ENCODE assay signal across 12 cellular contexts in genomic region chr1:15883326-15883725, GRCh38. TPM values are rescaled to one million over a fixed set of nuclear protein-coding genes. Genes with fewer than 3 reads are reported as not detected.
DNase-seq lines count a peak whose midpoint lies in the region; ATAC-seq, FAIRE-seq and TF ChIP-seq lines count a peak whose summit lies in the region.
"Had no signal": no experiment of that assay in that cellular context is flagged by ENCODE, and none has a peak within 500 bp of the region (broad histone marks: within the 10 kb centered on the region; RNA-seq: fewer than 3 reads in every experiment).

No MANE protein-coding gene starts in this region.

- intact Hi-C loops in CD14-positive monocyte (cut with micrococcal nuclease), result loop anchor here in 1 of 2 donors (5.0 kb wide), 1 partner anchor 36 kb away; the partner anchor contains the start of gene SPEN
- intact Hi-C loops in activated T-helper 2 cell treated with anti-CD3 and anti-CD28 coated beads, Interferon-gamma antibody, Interleukin-2, Interleukin-4, amounts not matched to agents 10 μg/mL and 5 μg/mL and 100 μg/mL, durations not matched to agents 14 hours and 24 hours and 36 hours (cut with micrococcal nuclease), result no loop called here

- peak overlapping the region in 1 of 2 donors; percentile 42 for H3K4me3 Mint-ChIP-seq in CD14-positive monocyte
- H3K4me3 Mint-ChIP-seq in activated T-helper 2 cell treated with anti-CD3 and anti-CD28 coated beads, Interferon-gamma antibody, Interleukin-2, Interleukin-4, amounts not matched to agents 10 μg/mL and 5 μg/mL and 100 μg/mL, durations not matched to agents 14 hours and 24 hours and 36 hours (ENCODE audit: low read depth), result no peak overlapping the region
- peak overlapping the region in 2 of 10 donors; percentile 18 to 43 for H3K4me3 Mint-ChIP-seq in naive thymus-derived CD8-positive, alpha-beta T cell

- no peak for ATAC-seq in naive thymus-derived CD8-positive, alpha-beta T cell

- FAIRE-seq in GM19239 (lab: Jason Lieb, UNC), result peak; percentile 67
- FAIRE-seq: bronchial epithelial cell had no signal

- H3K27me3 Mint-ChIP-seq in CD14-positive monocyte (ENCODE audit: low read depth in 3 of 3), result peaks cover 0 to 3% (median 0%) of the 10 kb centered on the region in 3 donors
- no peaks in the 10 kb centered on the region for H3K27me3 Mint-ChIP-seq in activated T-helper 2 cell treated with anti-CD3 and anti-CD28 coated beads, Interferon-gamma antibody, Interleukin-2, Interleukin-4, amounts not matched to agents 10 μg/mL and 5 μg/mL and 100 μg/mL, durations not matched to agents 14 hours and 24 hours and 36 hours (ENCODE audit: low read depth)
- H3K27me3 Mint-ChIP-seq in naive thymus-derived CD8-positive, alpha-beta T cell, result no peaks in the 10 kb centered on the region

- H3K36me3 Mint-ChIP-seq in CD14-positive monocyte, result peaks cover 16 to 23% of the 10 kb centered on the region in 2 donors
- peaks cover 38% of the 10 kb centered on the region for H3K36me3 Mint-ChIP-seq in activated T-helper 2 cell treated with anti-CD3 and anti-CD28 coated beads, Interferon-gamma antibody, Interleukin-2, Interleukin-4, amounts not matched to agents 10 μg/mL and 5 μg/mL and 100 μg/mL, durations not matched to agents 14 hours and 24 hours and 36 hours (ENCODE audit: low read depth)
- H3K36me3 Mint-ChIP-seq in naive thymus-derived CD8-positive, alpha-beta T cell, result peaks cover 0 to 25% (median 1%) of the 10 kb centered on the region in 3 donors

- no peak for DNase-seq in CD14-positive monocyte (ENCODE audit: low spot score)
- no peak for DNase-seq in GM19239 (ENCODE audit: insufficient read length, low spot score)
- no peak for DNase-seq in activated T-helper 2 cell treated with anti-CD3 and anti-CD28 coated beads, Interferon-gamma antibody, Interleukin-2, Interleukin-4, amounts not matched to agents 10 μg/mL and 5 μg/mL and 100 μg/mL, durations not matched to agents 14 hours and 24 hours and 36 hours (ENCODE audit: low spot score)
- no peak for DNase-seq in naive thymus-derived CD8-positive, alpha-beta T cell
- no peak for DNase-seq in SHP77 (lab: John Stamatoyannopoulos, UW)
- DNase-seq in NCI-H1694 treated with DMSO at 0.1 percent for 48 hours (lab: John Stamatoyannopoulos, UW), result no peak
- no peak for DNase-seq in NCI-H128 (lab: John Stamatoyannopoulos, UW; ENCODE audit: unreplicated experiment)
- DNase-seq: activated CD8-positive, alpha-beta memory T cell treated with anti-CD3 and anti-CD28 coated beads, Interleukin-2, amount 50 U/mL, for 4 hours; DMS79 treated with DMSO at 0.1 percent for 48 hours; NCI-H69; stimulated activated CD8-positive, alpha-beta memory T cell treated with anti-CD3 and anti-CD28 coated beads, Interleukin-4, amount 100 ng/mL, for 48 hours had no signal

- H3K27ac Mint-ChIP-seq in CD14-positive monocyte, result peak overlapping the region; percentile 61 to 92 (median 81)
- peak overlapping the region; percentile 23 for H3K27ac Mint-ChIP-seq in activated T-helper 2 cell treated with anti-CD3 and anti-CD28 coated beads, Interferon-gamma antibody, Interleukin-2, Interleukin-4, amounts not matched to agents 10 μg/mL and 5 μg/mL and 100 μg/mL, durations not matched to agents 14 hours and 24 hours and 36 hours
- H3K27ac Mint-ChIP-seq in naive thymus-derived CD8-positive, alpha-beta T cell, result peak overlapping the region in 9 of 10 donors; percentile 53 to 84 (median 73)

- no peak for TF ChIP-seq CTCF in CD14-positive monocyte (IDR thresholded peaks at IDR 0.05)

- H3K4me1 Mint-ChIP-seq in CD14-positive monocyte, result peaks cover 60% of the 10 kb centered on the region
- H3K4me1 Mint-ChIP-seq in activated T-helper 2 cell treated with anti-CD3 and anti-CD28 coated beads, Interferon-gamma antibody, Interleukin-2, Interleukin-4, amounts not matched to agents 10 μg/mL and 5 μg/mL and 100 μg/mL, durations not matched to agents 14 hours and 24 hours and 36 hours (ENCODE audit: low read depth), result peaks cover 36% of the 10 kb centered on the region
- peaks cover 41 to 78% (median 71%) of the 10 kb centered on the region in 4 donors for H3K4me1 Mint-ChIP-seq in naive thymus-derived CD8-positive, alpha-beta T cell

- no peaks in the 10 kb centered on the region for H3K9me3 Mint-ChIP-seq in CD14-positive monocyte
- H3K9me3 Mint-ChIP-seq in activated T-helper 2 cell treated with anti-CD3 and anti-CD28 coated beads, Interferon-gamma antibody, Interleukin-2, Interleukin-4, amounts not matched to agents 10 μg/mL and 5 μg/mL and 100 μg/mL, durations not matched to agents 14 hours and 24 hours and 36 hours, result no peaks in the 10 kb centered on the region
- H3K9me3 Mint-ChIP-seq in naive thymus-derived CD8-positive, alpha-beta T cell, result no peaks in the 10 kb centered on the region

- POLR2A ChIA-PET in naive thymus-derived CD8-positive, alpha-beta T cell (lab: Charles Lee), result no interaction called here

RNA-seq across cellular contexts. Expression of gene SPEN, which starts 35.8 kb away (rescaled TPM):
- polyA plus RNA-seq in CD14-positive monocyte, result 1 to 10 TPM; 3.1 to 6.1 TPM
- 75.0 and 75.9 TPM in 2 replicates for total RNA-seq in activated T-helper 2 cell treated with anti-CD3 and anti-CD28 coated beads, Interferon-gamma antibody, Interleukin-2, Interleukin-4, amounts not matched to agents 10 μg/mL and 5 μg/mL and 100 μg/mL, durations not matched to agents 14 hours and 24 hours and 36 hours
- total RNA-seq in naive thymus-derived CD8-positive, alpha-beta T cell, result 10 to 100 TPM; 85.6 to 88.3 TPM
- polyA plus RNA-seq in naive thymus-derived CD8-positive, alpha-beta T cell, result 10 to 100 TPM in 1 of 3 donors, 1 to 10 TPM in 2; 4.0 to 38.0 (median 8.1) TPM

Comparison
In these comparisons a context has a peak if more than half of its experiments do, and no peak if none do; other contexts are left out.
1. H3K27ac Mint-ChIP-seq: peak in every context shown above with its lines; median percentile 81 in CD14-positive monocyte; 73 in naive thymus-derived CD8-positive, alpha-beta T cell; 23 in activated T-helper 2 cell treated with anti-CD3 and anti-CD28 coated beads, Interferon-gamma antibody, Interleukin-2, Interleukin-4, amounts not matched to agents 10 μg/mL and 5 μg/mL and 100 μg/mL, durations not matched to agents 14 hours and 24 hours and 36 hours.